25 cellular contexts compared by ENCODE assay signal in genomic region chr2:1328684-1329083, GRCh38.
DNase-seq lines count a peak whose midpoint lies in the region; ATAC-seq, FAIRE-seq and TF ChIP-seq lines count a peak whose summit lies in the region.
"Had no signal": no experiment of that assay in that cellular context is flagged by ENCODE, and none has a peak within 500 bp of the region (broad histone marks: within the 10 kb centered on the region; RNA-seq: fewer than 3 reads in every experiment).

No MANE protein-coding gene starts in this region.

- H3K14ac ChIP-seq in H1 (ENCODE audit: insufficient read length): no peak overlapping the region

- CTCF ChIA-PET in HepG2 (lab: Yijun Ruan, JAX; ENCODE audit: low intra/inter-chr PET ratio, low total read pairs): no interaction called here
- CTCF ChIA-PET in H1 (lab: Charles Lee; ENCODE audit: partially characterized antibody): interaction anchor here (0.8 kb wide), 1 partner anchor 8 kb away, joined by 3 read pairs; no protein-coding TSS in a partner anchor

- no peak overlapping the region for H4K8ac ChIP-seq in H1 (ENCODE audit: extremely low read depth, insufficient read depth, low read length)

- no peak for TF ChIP-seq CTCF in HepG2 (CRISPR knock-in tag; IDR thresholded peaks at IDR 0.05)
- no peak for TF ChIP-seq CTCF in right lobe of liver (IDR thresholded peaks at IDR 0.05)
- no peak for TF ChIP-seq CTCF in H1 (IDR thresholded peaks at IDR 0.05; ENCODE audit: control extremely low read depth in 1 of 3, insufficient read depth in 1 of 3, low read depth in 1 of 3, low read length in 3 of 3)

- H3K36me3 ChIP-seq in HepG2 (replicated peaks in 1 of 2; ENCODE audit: control insufficient read depth in 1 of 2, insufficient read depth in 2 of 2, low read length in 2 of 2) (no peaks in the 10 kb centered on the region), right lobe of liver (no peaks in the 10 kb centered on the region), H1 (ENCODE audit: control insufficient read depth in 2 of 4, insufficient read depth in 4 of 4, low read length in 3 of 4) (no peaks in the 10 kb centered on the region)
- H3K36me3 ChIP-seq: BE2C; BLaER1 treated with 17β-estradiol and CSF1 and Interleukin-3, amounts not matched to agents 10 nM and 100 nM; HAP-1 had no signal

- no peak overlapping the region for H3K4me3 ChIP-seq in HepG2 (replicated peaks in 1 of 3; ENCODE audit: insufficient read depth in 1 of 3, low read depth in 2 of 3, low read length in 3 of 3)
- H3K4me3 ChIP-seq in right lobe of liver: no peak overlapping the region
- H3K4me3 ChIP-seq in H1 (ENCODE audit: extremely low read depth in 1 of 4, insufficient read depth in 2 of 4, low read depth in 3 of 4, low read length in 4 of 4): no peak overlapping the region
- H3K4me3 ChIP-seq: BLaER1 treated with 17β-estradiol and CSF1 and Interleukin-3, amounts not matched to agents 10 nM and 100 nM; GM23338; HAP-1 had no signal

- H3K27ac ChIP-seq in HepG2 (ENCODE audit: extremely low read length, insufficient read depth, low read length) (no peak overlapping the region), right lobe of liver (no peak overlapping the region), H1 (ENCODE audit: low read depth, low read length) (no peak overlapping the region)
- H3K27ac ChIP-seq: 22Rv1; BLaER1 treated with 17β-estradiol and CSF1 and Interleukin-3, amounts not matched to agents 10 nM and 100 nM had no signal

- no peak overlapping the region; the same call in 1 of the 2 replicates for H2BK12ac ChIP-seq in H1 (ENCODE audit: low read depth, low read length)

- H2BK20ac ChIP-seq in H1 (ENCODE audit: low read length): peak overlapping the region; percentile 3; the same call in 1 of the 2 replicates

- no peak overlapping the region for H2BK5ac ChIP-seq in H1 (ENCODE audit: low read depth, low read length)

- peaks cover 12% of the 10 kb centered on the region; the same call in 1 of the 2 replicates for H3K9me3 ChIP-seq in HepG2 (ENCODE audit: low read length)
- H3K9me3 ChIP-seq in right lobe of liver: no peaks in the 10 kb centered on the region
- H3K9me3 ChIP-seq in H1 (ENCODE audit: insufficient read depth in 2 of 2, low read depth in 1 of 2, low read length in 1 of 2): peaks cover 0 to 3% of the 10 kb centered on the region in 2 experiments; a peak in 2 of 4 replicates
- H3K9me3 ChIP-seq: BE2C, HAP-1 had no signal

- no peak overlapping the region for H3K9ac ChIP-seq in HepG2 (ENCODE audit: insufficient read depth, low read depth, low read length)
- H3K9ac ChIP-seq in H1 (replicated peaks in 1 of 4; ENCODE audit: extremely low read depth in 1 of 4, low read depth in 3 of 4, low read length in 3 of 4): no peak overlapping the region; a peak in 1 of 7 replicates
- H3K9ac ChIP-seq: BLaER1 treated with 17β-estradiol and CSF1 and Interleukin-3, amounts not matched to agents 10 nM and 100 nM had no signal

- H4K5ac ChIP-seq in H1 (ENCODE audit: insufficient read length, low read depth, low read length): no peak overlapping the region

- H3K79me2 ChIP-seq in HepG2 (ENCODE audit: insufficient read depth, low read length) (no peaks in the 10 kb centered on the region), H1 (ENCODE audit: control insufficient read depth in 1 of 2, insufficient read depth in 2 of 2, low read length in 2 of 2) (no peaks in the 10 kb centered on the region)

- POLR2A ChIA-PET in HepG2 (lab: Yijun Ruan, JAX) (no interaction called here), H1 (lab: Charles Lee; ENCODE audit: partially characterized antibody) (no interaction called here)

- no peaks in the 10 kb centered on the region for H3K79me1 ChIP-seq in H1 (ENCODE audit: low read depth, low read length)

- WGBS in HepG2 (ENCODE audit: low lambda C conversion rate): 32% methylated on average over 5 of the region's 5 CpGs
- 59% methylated on average over 5 of the region's 5 CpGs for WGBS in right lobe of liver (ENCODE audit: insufficient coverage, low coverage, low lambda C conversion rate, missing lambda C conversion rate)
- WGBS in H1 (ENCODE audit: extremely low coverage in 1 of 2, insufficient coverage in 1 of 2, insufficient read length in 1 of 2, insufficient replicate concordance in 2 of 2, low coverage in 1 of 2, low lambda C conversion rate in 2 of 2, missing lambda C conversion rate in 1 of 2), 2 experiments: 87% methylated on average over 5 of the region's 5 CpGs; no CpG with 5 or more reads in 1 of the 2 experiments

- in situ Hi-C loops in HepG2 (cut with HindIII; ENCODE audit: extremely low pct_ligation_motif_present, low pct_unique_long_range_greater_than_20kb): no loop called here

- no peak for TF ChIP-seq EP300 in HepG2 (IDR thresholded peaks at IDR 0.05; ENCODE audit: low read depth in 2 of 2, low read length in 2 of 2)
- no peak for TF ChIP-seq EP300 in HepG2 (CRISPR knock-in tag; IDR thresholded peaks at IDR 0.05; ENCODE audit: borderline replicate concordance)
- no peak for TF ChIP-seq EP300 in H1 (IDR thresholded peaks at IDR 0.05; ENCODE audit: borderline replicate concordance in 1 of 2, low read depth in 2 of 2, low read length in 2 of 2)

- intact Hi-C loops in HepG2 (cut with micrococcal nuclease; ENCODE audit: unreplicated experiment): no loop called here
- intact Hi-C loops in right lobe of liver (cut with DNase I): no loop called here

- no peak overlapping the region for H3K23ac ChIP-seq in H1 (ENCODE audit: insufficient read length)

- H4K20me1 ChIP-seq in HepG2 (ENCODE audit: insufficient read depth, low read length): no peaks in the 10 kb centered on the region
- H4K20me1 ChIP-seq in H1 (replicated peaks in 1 of 2; ENCODE audit: control insufficient read depth in 1 of 2, insufficient read depth in 2 of 2, low read length in 2 of 2): peaks cover 0 to 3% of the 10 kb centered on the region in 2 experiments
- H4K20me1 ChIP-seq: BLaER1 treated with 17β-estradiol and CSF1 and Interleukin-3, amounts not matched to agents 10 nM and 100 nM had no signal

- no peak overlapping the region for H3K4ac ChIP-seq in H1 (replicated peaks; ENCODE audit: insufficient read length, low read depth, low read length)

- TF ChIP-seq POLR2A in HepG2 (IDR thresholded peaks at IDR 0.05; ENCODE audit: insufficient read depth in 1 of 2, low read depth in 2 of 2, low read length in 2 of 2) (no peak), right lobe of liver (IDR thresholded peaks at IDR 0.05) (no peak), H1 (IDR thresholded peaks at IDR 0.05; ENCODE audit: control extremely low read depth in 1 of 2, low read depth in 2 of 2, low read length in 2 of 2) (no peak)

- DNase-seq in HepG2 (ENCODE audit: low spot score) (no peak), right lobe of liver (no peak), H1 (ENCODE audit: low read depth in 1 of 2, low spot score in 2 of 2) (no peak), urothelium cell line (ENCODE audit: low spot score) (no peak), inferior parietal cortex (ENCODE audit: extremely low spot score) (no peak)
- DNase-seq: ACHN; AML-193; BE2C; CD4-positive, alpha-beta T cell; CD8-positive, alpha-beta memory T cell; DMS 273 treated with DMSO at 0.1 percent for 48 hours; DMS79; EL; GDM1; HFFc6 had no signal

- H3K4me2 ChIP-seq in HepG2 (ENCODE audit: low read depth, low read length): no peak overlapping the region
- no peak overlapping the region for H3K4me2 ChIP-seq in H1 (ENCODE audit: insufficient read depth in 1 of 2, low read depth in 2 of 2, low read length in 2 of 2)
- H3K4me2 ChIP-seq: GM23338 had no signal

- H2AK5ac ChIP-seq in H1 (ENCODE audit: low read depth, low read length): peak overlapping the region; percentile 90; the same call in 1 of the 2 replicates

- BruUV-seq in HepG2 (replicated peaks; lab: Mats Ljungman, UMichigan): no TSS peak

- TF ChIP-seq RAD21 in HepG2 (CRISPR knock-in tag; IDR thresholded peaks at IDR 0.05): no peak
- no peak for TF ChIP-seq RAD21 in H1 (IDR thresholded peaks at IDR 0.05 in 1 of 2, conservative IDR thresholded peaks at IDR 0.05 in 1 of 2; ENCODE audit: low read depth in 2 of 2, low read length in 2 of 2)

- ATAC-seq in HepG2 (no peak), right lobe of liver (no peak), GM18909 (IDR thresholded peaks at IDR 0.05; ENCODE audit: poor library complexity, unreplicated experiment) (no peak)
- ATAC-seq: GM23338 had no signal

- H3K18ac ChIP-seq in H1 (ENCODE audit: extremely low read depth, low read length): no peak overlapping the region

- H3K27me3 ChIP-seq in HepG2 (ENCODE audit: control insufficient read depth in 1 of 2, insufficient read depth in 2 of 2, low read length in 2 of 2) (no peaks in the 10 kb centered on the region; a peak in 1 of 5 replicates), right lobe of liver (no peaks in the 10 kb centered on the region), H1 (replicated peaks in 1 of 4; ENCODE audit: control insufficient read depth in 3 of 4, extremely low read depth in 1 of 4, insufficient read depth in 3 of 4, low read length in 3 of 4) (no peaks in the 10 kb centered on the region)
- H3K27me3 ChIP-seq: BE2C; BLaER1 treated with 17β-estradiol and CSF1 and Interleukin-3, amounts not matched to agents 10 nM and 100 nM had no signal

- H3K4me1 ChIP-seq in HepG2 (ENCODE audit: insufficient read depth, low read length) (no peaks in the 10 kb centered on the region), right lobe of liver (no peaks in the 10 kb centered on the region), H1 (replicated peaks in 1 of 4; ENCODE audit: control insufficient read depth in 3 of 4, insufficient read depth in 4 of 4, low read length in 3 of 4) (no peaks in the 10 kb centered on the region)
- H3K4me1 ChIP-seq: BE2C, HAP-1 had no signal

- no peak overlapping the region for H2AFZ ChIP-seq in HepG2 (ENCODE audit: low read length)
- no peak overlapping the region for H2AFZ ChIP-seq in H1 (ENCODE audit: low read length)
- H2AFZ ChIP-seq: GM23338 had no signal

- H3K56ac ChIP-seq in H1 (replicated peaks; ENCODE audit: insufficient read length, low read depth, low read length): no peak overlapping the region

- FAIRE-seq in HepG2 (lab: Jason Lieb, UNC): no peak
- FAIRE-seq in H1 (lab: Jason Lieb, UNC): no peak
- peak; percentile 30 for FAIRE-seq in urothelium cell line (lab: Jason Lieb, UNC)
- FAIRE-seq: A204.1, D721Med, GM12892, GM19239, H54 had no signal

- no peak overlapping the region for H4K91ac ChIP-seq in H1 (replicated peaks; ENCODE audit: insufficient read length, low read length)

- peaks cover 3% of the 10 kb centered on the region; the same call in 1 of the 2 replicates for H3K23me2 ChIP-seq in H1 (ENCODE audit: low read depth, low read length)

- H2BK15ac ChIP-seq in H1 (ENCODE audit: low read length): no peak overlapping the region

- H2BK120ac ChIP-seq in H1 (replicated peaks; ENCODE audit: low read depth, low read length): no peak overlapping the region

TF ChIP-seq in HepG2, 621 proteins besides CTCF, POLR2A, EP300 and RAD21 (continues in another document):
- TF ChIP-seq FOXK2 (IDR thresholded peaks at IDR 0.05): 0 out of 2 replicates have a peak, but pooled peaks have one; percentile 20
- TF ChIP-seq POGZ (CRISPR knock-in tag; IDR thresholded peaks at IDR 0.05): no peak

TF ChIP-seq in H1, 55 proteins besides CTCF, POLR2A, EP300 and RAD21 (continues in another document):
- TF ChIP-seq POLR2AphosphoS5 (IDR thresholded peaks at IDR 0.05; ENCODE audit: low read depth, low read length) (no peak), HDAC6 (IDR thresholded peaks at IDR 0.05; ENCODE audit: low read depth, low read length) (no peak), SIX5 (IDR thresholded peaks at IDR 0.05; ENCODE audit: low read depth, low read length) (no peak), PHF8 (conservative IDR thresholded peaks at IDR 0.05; ENCODE audit: low read depth, low read length) (no peak)
